In genomic region chr18:61975526-61976326, GRCh38 we compare ENCODE assay signal across 11 cellular contexts.
A peak's percentile ranks its signal among the peaks of the same experiment; 100 is the strongest.
DNase-seq lines count a peak whose midpoint lies in the region; ATAC-seq and TF ChIP-seq lines count a peak whose summit lies in the region.
"Had no signal": no experiment of that assay in that cellular context is flagged by ENCODE, and none has a peak within 500 bp of the region (broad histone marks: within the 10 kb centered on the region; RNA-seq: fewer than 3 reads in every experiment).

No MANE protein-coding gene starts in this region.

- H3K9me3 Mint-ChIP-seq in activated naive CD8-positive, alpha-beta T cell (ENCODE audit: low read depth), result peaks cover 4% of the 10 kb centered on the region

- no peaks in the 10 kb centered on the region for H3K27me3 Mint-ChIP-seq in activated naive CD8-positive, alpha-beta T cell

- peaks cover 4% of the 10 kb centered on the region for H3K36me3 Mint-ChIP-seq in activated naive CD8-positive, alpha-beta T cell

- H3K4me3 Mint-ChIP-seq in activated naive CD8-positive, alpha-beta T cell, result no peak overlapping the region

- ATAC-seq in GM18909 (IDR thresholded peaks at IDR 0.05; ENCODE audit: poor library complexity, unreplicated experiment), result peak; percentile 60
- ATAC-seq in HG03432 (IDR thresholded peaks at IDR 0.05; ENCODE audit: unreplicated experiment), result peak; percentile 59

- no peak for TF ChIP-seq POLR2A in erythroblast (IDR thresholded peaks at IDR 0.05; ENCODE audit: low read length)

- H3K4me1 Mint-ChIP-seq in activated naive CD8-positive, alpha-beta T cell (ENCODE audit: low read depth), result peaks cover 17% of the 10 kb centered on the region

- peak overlapping the region; percentile 72 for H3K27ac Mint-ChIP-seq in activated naive CD8-positive, alpha-beta T cell

- DNase-seq in DMS53 (lab: John Stamatoyannopoulos, UW), result peak; percentile 67
- DNase-seq in erythroblast (lab: John Stamatoyannopoulos, UW), result no peak
- no peak for DNase-seq in NCI-H2081 treated with DMSO at 0.1 percent for 48 hours (lab: John Stamatoyannopoulos, UW)
- DNase-seq in NOMO-1 treated with DMSO at 0.1 percent for 48 hours (lab: John Stamatoyannopoulos, UW; ENCODE audit: unreplicated experiment), result no peak
- no peak for DNase-seq in AG08396 (ENCODE audit: low spot score)
- DNase-seq: Calu3, left ventricle myocardium inferior, WERI-Rb-1 had no signal
